Comparison of ENCODE assay signal across 15 cellular contexts in genomic region chr3:59821274-59821673, GRCh38.
DNase-seq lines count a peak whose midpoint lies in the region; ATAC-seq and TF ChIP-seq lines count a peak whose summit lies in the region.
"Had no signal": no experiment of that assay in that cellular context is flagged by ENCODE, and none has a peak within 500 bp of the region (broad histone marks: within the 10 kb centered on the region; RNA-seq: fewer than 3 reads in every experiment).

No MANE protein-coding gene starts in this region.

- H2AFZ ChIP-seq in DND-41 (ENCODE audit: low read depth, low read length) = no peak overlapping the region

- H3K9me3 ChIP-seq in DND-41 (ENCODE audit: insufficient read depth, low read length, severe bottlenecking) = no peaks in the 10 kb centered on the region

- H3K4me2 ChIP-seq in DND-41 (ENCODE audit: insufficient read depth, low read length) = no peak overlapping the region

- no peaks in the 10 kb centered on the region for H4K20me1 ChIP-seq in DND-41 (ENCODE audit: insufficient read depth, low read length)

- ATAC-seq in DND-41 (ENCODE audit: insufficient read depth, low read depth) (peak; percentile 73), GM18498 (IDR thresholded peaks at IDR 0.05; ENCODE audit: unreplicated experiment) (no peak), GM19351 (IDR thresholded peaks at IDR 0.05; ENCODE audit: unreplicated experiment) (no peak), GM21723 (IDR thresholded peaks at IDR 0.05; ENCODE audit: unreplicated experiment) (no peak)

- H3K9ac ChIP-seq in DND-41 (ENCODE audit: low read depth, low read length) = no peak overlapping the region

- no peaks in the 10 kb centered on the region; the same call in 1 of the 2 replicates for H3K79me2 ChIP-seq in DND-41 (ENCODE audit: insufficient read depth, low read length)

- TF ChIP-seq CTCF in DND-41 (IDR thresholded peaks at IDR 0.05; ENCODE audit: borderline replicate concordance, extremely low read depth, low read length, poor library complexity, severe bottlenecking) = no peak

- H3K4me1 ChIP-seq in DND-41 (ENCODE audit: insufficient read depth, low read length) = peaks cover 13% of the 10 kb centered on the region

- H3K27me3 ChIP-seq in DND-41 (ENCODE audit: insufficient read depth, low read length, poor library complexity) = no peaks in the 10 kb centered on the region

- H3K4me3 ChIP-seq in DND-41 (ENCODE audit: low read depth in 1 of 2, low read length in 2 of 2) = no peak overlapping the region

- DNase-seq in DND-41 = peak; percentile 38
- DNase-seq in NCI-H2107 treated with DMSO at 0.1 percent for 48 hours (lab: John Stamatoyannopoulos, UW; ENCODE audit: unreplicated experiment) = peak; percentile 59
- peak; percentile 11 for DNase-seq in OCI-M1 (lab: John Stamatoyannopoulos, UW)
- no peak for DNase-seq in epithelial cell of prostate (ENCODE audit: low read depth, low spot score)
- DNase-seq in amygdala (lab: John Stamatoyannopoulos, UW) = no peak
- DNase-seq: CD4-positive, alpha-beta T cell; H7; Kasumi-1; NCI-H2029 treated with DMSO at 0.1 percent for 48 hours; NCI-H526; NK-92 treated with Interleukin-12 subunit alpha and Interleukin-12 subunit beta, amount 100 ng/mL, for 24 hours; SHP77 had no signal

- H3K36me3 ChIP-seq in DND-41 (ENCODE audit: insufficient read depth, low read length) = peaks cover 8% of the 10 kb centered on the region

- H3K27ac ChIP-seq in DND-41 (ENCODE audit: low read length) (peak overlapping the region; percentile 36; the same call in 1 of the 2 replicates), epithelial cell of prostate (peak overlapping the region; percentile 81)

Comparison
In these comparisons a context has a peak if more than half of its experiments do, and no peak if none do; other contexts are left out.
1. DNase-seq: peak in DND-41 (single experiment), NCI-H2107 treated with DMSO at 0.1 percent for 48 hours (single experiment) and OCI-M1 (single experiment); none in epithelial cell of prostate (single experiment) and amygdala (0 of 56).